In the genomic region with DNA sequence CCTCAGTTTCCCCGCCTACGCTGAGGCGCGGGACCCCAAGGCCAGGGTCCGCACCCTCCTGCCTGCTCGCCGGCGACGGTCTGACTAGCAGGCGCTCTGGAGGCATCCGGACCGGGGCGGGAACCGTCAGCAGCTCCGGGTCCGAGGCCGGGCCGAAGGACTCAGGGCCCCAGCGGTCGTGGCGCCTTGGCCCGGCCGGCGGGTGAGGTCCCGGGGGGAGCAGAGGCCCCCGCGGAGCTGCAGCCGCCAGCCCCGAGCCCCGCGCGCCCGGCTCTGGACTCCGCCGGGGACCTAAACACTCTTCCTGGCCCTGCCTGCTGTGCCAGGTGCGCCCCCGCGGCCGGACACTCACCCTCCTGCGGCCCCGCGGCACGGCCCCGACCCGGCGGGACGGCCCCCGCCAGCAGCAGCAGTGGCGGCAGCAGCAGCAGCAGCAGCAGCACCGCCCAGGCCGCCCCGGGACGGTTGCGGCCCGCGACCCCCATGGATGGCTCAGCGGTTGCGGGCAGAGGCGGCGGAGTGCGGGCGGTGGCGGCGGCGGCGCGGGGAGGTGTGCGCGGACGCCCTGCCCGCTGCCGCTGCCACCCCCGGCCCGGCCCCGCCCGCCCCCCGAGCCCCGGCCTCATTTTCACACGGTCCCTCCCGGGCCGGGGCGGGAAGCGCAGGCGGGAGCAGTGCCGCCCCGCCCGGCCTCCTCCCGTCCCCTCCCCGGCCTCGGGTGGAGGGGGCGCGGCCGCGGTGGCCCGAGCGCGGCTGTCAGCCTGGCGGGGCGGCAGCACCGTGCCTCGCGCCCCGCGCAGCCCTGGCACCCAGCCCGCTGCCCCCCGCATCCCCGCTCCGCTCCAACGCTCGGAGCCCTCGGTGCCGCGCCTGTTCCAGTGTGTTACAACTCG, we compare ENCODE assay signal across 9 cellular contexts. TPM values are rescaled to one million over a fixed set of nuclear protein-coding genes. Genes with fewer than 3 reads are reported as not detected.
A peak's percentile ranks its signal among the peaks of the same experiment; 100 is the strongest.
DNase-seq lines count a peak whose midpoint lies in the region; ATAC-seq, FAIRE-seq and TF ChIP-seq lines count a peak whose summit lies in the region.
"Had no signal": no experiment of that assay in that cellular context is flagged by ENCODE, and none has a peak within 500 bp of the region (broad histone marks: within the 10 kb centered on the region; RNA-seq: fewer than 3 reads in every experiment).

A gene (minus strand): TSS at position 556 of the 893 bp plus-strand sequence. CDS start 71 bp downstream, at position 485.

- H3K4me2 ChIP-seq in H1 (ENCODE audit: insufficient read depth in 1 of 2, low read depth in 2 of 2, low read length in 2 of 2) = peak within 1 kb of the TSS; percentile 54 to 88

- no peaks in the 10 kb centered on the region for H4K20me1 ChIP-seq in H1 (replicated peaks in 1 of 2; ENCODE audit: control insufficient read depth in 1 of 2, insufficient read depth in 2 of 2, low read length in 2 of 2)

- H3K9me3 Mint-ChIP-seq in naive B cell = no peaks in the 10 kb centered on the region

- no peak for TF ChIP-seq EP300 in H1 (IDR thresholded peaks at IDR 0.05; ENCODE audit: borderline replicate concordance in 1 of 2, low read depth in 2 of 2, low read length in 2 of 2)

- H3K9ac ChIP-seq in HUES6 (ENCODE audit: low read length) = no peak within 1 kb of the TSS
- peak within 1 kb of the TSS in 1 of 4 experiments; percentile 78; a peak in 1 of 7 replicates for H3K9ac ChIP-seq in H1 (replicated peaks in 1 of 4; ENCODE audit: extremely low read depth in 1 of 4, low read depth in 3 of 4, low read length in 3 of 4)

- H2BK20ac ChIP-seq in H1 (ENCODE audit: low read length) = no peak within 1 kb of the TSS

- CTCF ChIA-PET in AG04449 (lab: Yijun Ruan, JAX) = interaction anchor here (1.3 to 2.2 kb wide), 2 partner anchors 47 to 84 kb away, joined by 4 to 12 read pairs; no protein-coding TSS in a partner anchor
- CTCF ChIA-PET in H1 (lab: Charles Lee; ENCODE audit: partially characterized antibody) = interaction anchor here (1.1 to 12.2 kb wide), 8 partner anchors 12 to 75 kb away, joined by 3 to 177 read pairs (median 50); no protein-coding TSS in a partner anchor

- FAIRE-seq in H1 (lab: Jason Lieb, UNC) = no peak
- FAIRE-seq in D721Med (lab: Jason Lieb, UNC) = no peak
- FAIRE-seq: TTC549 had no signal

- DNase-seq in AG04449 (ENCODE audit: low read depth, low spot score) (no peak), H1 (ENCODE audit: low read depth in 1 of 2, low spot score in 2 of 2) (peak in 1 of 2 experiments; percentile 62), naive B cell (no peak), amygdala (lab: John Stamatoyannopoulos, UW) (no peak), D721Med (ENCODE audit: insufficient read length, low spot score) (no peak), COR-L47 (lab: John Stamatoyannopoulos, UW) (no peak)

- H3K79me2 ChIP-seq in H1 (ENCODE audit: control insufficient read depth in 1 of 2, insufficient read depth in 2 of 2, low read length in 2 of 2) = no peaks in the 10 kb centered on the region

- TF ChIP-seq CTCF in AG04449 (IDR thresholded peaks at IDR 0.05; ENCODE audit: insufficient read depth, low read length, missing control alignments) (no peak), H1 (IDR thresholded peaks at IDR 0.05; ENCODE audit: control extremely low read depth in 1 of 3, insufficient read depth in 1 of 3, low read depth in 1 of 3, low read length in 3 of 3) (no peak), D721Med (IDR thresholded peaks at IDR 0.05; ENCODE audit: insufficient read depth, missing control alignments) (no peak)

- H3K36me3 ChIP-seq in HUES6 (ENCODE audit: control insufficient read depth, insufficient read depth, low read length) (no peaks in the 10 kb centered on the region), H1 (ENCODE audit: control insufficient read depth in 2 of 4, insufficient read depth in 4 of 4, low read length in 3 of 4) (no peaks in the 10 kb centered on the region)

- peak; percentile 21 to 44 for ATAC-seq in naive B cell (ENCODE audit: low read depth in 2 of 2)
- no peak for ATAC-seq in HG03469 (IDR thresholded peaks at IDR 0.05; ENCODE audit: unreplicated experiment)

- H2BK120ac ChIP-seq in H1 (replicated peaks; ENCODE audit: low read depth, low read length) = no peak within 1 kb of the TSS

- H3K4me1 Mint-ChIP-seq in naive B cell = peaks cover 0 to 12% (median 5%) of the 10 kb centered on the region in 3 donors

- H4K91ac ChIP-seq in H1 (replicated peaks; ENCODE audit: insufficient read length, low read length) = no peak within 1 kb of the TSS

- H4K8ac ChIP-seq in H1 (ENCODE audit: extremely low read depth, insufficient read depth, low read length) = peak within 1 kb of the TSS; percentile 2; the same call in 1 of the 2 replicates

- peaks cover 0 to 4% of the 10 kb centered on the region in 2 donors for H3K36me3 Mint-ChIP-seq in naive B cell

- H3K4me3 Mint-ChIP-seq in naive B cell = peak within 1 kb of the TSS; percentile 58 to 85 (median 77)

- H3K27me3 Mint-ChIP-seq in naive B cell = peaks cover 60 to 76% (median 72%) of the 10 kb centered on the region in 3 donors

- peaks cover 56% of the 10 kb centered on the region for H3K27me3 ChIP-seq in HUES6 (ENCODE audit: control insufficient read depth, insufficient read depth, low read length)
- peaks cover 11 to 36% (median 30%) of the 10 kb centered on the region in 4 experiments for H3K27me3 ChIP-seq in H1 (replicated peaks in 1 of 4; ENCODE audit: control insufficient read depth in 3 of 4, extremely low read depth in 1 of 4, insufficient read depth in 3 of 4, low read length in 3 of 4)

- H4K5ac ChIP-seq in H1 (ENCODE audit: insufficient read length, low read depth, low read length) = no peak within 1 kb of the TSS

- H3K4me1 ChIP-seq in HUES6 (ENCODE audit: control insufficient read depth, insufficient read depth, low read length) = peaks cover 5% of the 10 kb centered on the region
- peaks cover 1 to 4% (median 3%) of the 10 kb centered on the region in 4 experiments; a peak in 5 of 7 replicates for H3K4me1 ChIP-seq in H1 (replicated peaks in 1 of 4; ENCODE audit: control insufficient read depth in 3 of 4, insufficient read depth in 4 of 4, low read length in 3 of 4)

- no peaks in the 10 kb centered on the region for H3K79me1 ChIP-seq in H1 (ENCODE audit: low read depth, low read length)

- TF ChIP-seq RAD21 in H1 (IDR thresholded peaks at IDR 0.05 in 1 of 2, conservative IDR thresholded peaks at IDR 0.05 in 1 of 2; ENCODE audit: low read depth in 2 of 2, low read length in 2 of 2) = no peak

- no peak within 1 kb of the TSS for H3K4ac ChIP-seq in H1 (replicated peaks; ENCODE audit: insufficient read length, low read depth, low read length)

- no peak within 1 kb of the TSS for H2AK5ac ChIP-seq in H1 (ENCODE audit: low read depth, low read length)

- POLR2A ChIA-PET in AG04449 (lab: Yijun Ruan, JAX) (no interaction called here), H1 (lab: Charles Lee; ENCODE audit: partially characterized antibody) (interaction anchor here (1.6 kb wide), 1 partner anchor 15 kb away, joined by 3 read pairs; no protein-coding TSS in a partner anchor)

- H3K4me3 ChIP-seq in AG04449 (ENCODE audit: low read depth, low read length) (peak within 1 kb of the TSS; percentile 52), HUES6 (ENCODE audit: low read depth, low read length) (peak within 1 kb of the TSS; percentile 58), H1 (ENCODE audit: extremely low read depth in 1 of 4, insufficient read depth in 2 of 4, low read depth in 3 of 4, low read length in 4 of 4) (peak within 1 kb of the TSS; percentile 23 to 70 (median 42))

- no peak within 1 kb of the TSS for H2BK12ac ChIP-seq in H1 (ENCODE audit: low read depth, low read length)

- no peak for TF ChIP-seq POLR2A in H1 (IDR thresholded peaks at IDR 0.05; ENCODE audit: control extremely low read depth in 1 of 2, low read depth in 2 of 2, low read length in 2 of 2)

- peak within 1 kb of the TSS; percentile 32; the same call in 1 of the 2 replicates for H3K18ac ChIP-seq in H1 (ENCODE audit: extremely low read depth, low read length)

- no peak within 1 kb of the TSS for H2BK5ac ChIP-seq in H1 (ENCODE audit: low read depth, low read length)

- H2BK15ac ChIP-seq in H1 (ENCODE audit: low read length) = no peak within 1 kb of the TSS

- no peak within 1 kb of the TSS for H3K27ac Mint-ChIP-seq in naive B cell

- peak within 1 kb of the TSS; percentile 58; the same call in 1 of the 2 replicates for H2AFZ ChIP-seq in H1 (ENCODE audit: low read length)

- H3K23me2 ChIP-seq in H1 (ENCODE audit: low read depth, low read length) = peaks cover 7% of the 10 kb centered on the region; the same call in 1 of the 2 replicates

- H3K56ac ChIP-seq in H1 (replicated peaks; ENCODE audit: insufficient read length, low read depth, low read length) = no peak within 1 kb of the TSS

- H3K27ac ChIP-seq in HUES6 (ENCODE audit: low read depth, low read length) (no peak within 1 kb of the TSS), H1 (ENCODE audit: low read depth, low read length) (no peak within 1 kb of the TSS)

- WGBS in H1 (ENCODE audit: extremely low coverage in 1 of 2, insufficient coverage in 1 of 2, insufficient read length in 1 of 2, insufficient replicate concordance in 2 of 2, low coverage in 1 of 2, low lambda C conversion rate in 2 of 2, missing lambda C conversion rate in 1 of 2), 2 experiments = 4% methylated on average over 38 of the region's 114 CpGs; no CpG with 5 or more reads in 1 of the 2 experiments

- no peak within 1 kb of the TSS for H3K14ac ChIP-seq in H1 (ENCODE audit: insufficient read length)

- H3K9me3 ChIP-seq in HUES6 (ENCODE audit: control insufficient read depth, insufficient read depth, low read depth, low read length) = no peaks in the 10 kb centered on the region
- no peaks in the 10 kb centered on the region for H3K9me3 ChIP-seq in H1 (ENCODE audit: insufficient read depth in 2 of 2, low read depth in 1 of 2, low read length in 1 of 2)

- H3K23ac ChIP-seq in H1 (ENCODE audit: insufficient read length) = no peak within 1 kb of the TSS

TF ChIP-seq in H1, 55 proteins besides CTCF, POLR2A, EP300 and RAD21 (continues in another document):
- no peak for TF ChIP-seq KDM5A (IDR thresholded peaks at IDR 0.05; ENCODE audit: low read length)
- TF ChIP-seq, protein P1, sequence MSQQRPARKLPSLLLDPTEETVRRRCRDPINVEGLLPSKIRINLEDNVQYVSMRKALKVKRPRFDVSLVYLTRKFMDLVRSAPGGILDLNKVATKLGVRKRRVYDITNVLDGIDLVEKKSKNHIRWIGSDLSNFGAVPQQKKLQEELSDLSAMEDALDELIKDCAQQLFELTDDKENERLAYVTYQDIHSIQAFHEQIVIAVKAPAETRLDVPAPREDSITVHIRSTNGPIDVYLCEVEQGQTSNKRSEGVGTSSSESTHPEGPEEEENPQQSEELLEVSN (IDR thresholded peaks at IDR 0.05) = peak; percentile 71

RNA-seq across cellular contexts. Expression of the gene that starts here (rescaled TPM):
- 0.42 and 1.2 TPM in 2 replicates for total RNA-seq in H1 (2021; fragmentation: NEBNext Ultra II Directional; extraction: Animal tissue kit (Norgen Biotek cat#: 25700))
- polyA plus RNA-seq in H1 (2011; rRNA removed) = 0.29 and 1.1 TPM in 2 replicates
- polyA plus RNA-seq in H1 (2011; cell fraction: cytosol; rRNA removed) = 0.63 TPM
- 0.90 TPM for polyA plus RNA-seq in H1 (2011; cell fraction: nucleus; rRNA removed)
- polyA plus RNA-seq in H1 (2012, experiment 1 of 2) = 1.1 to 2.0 TPM (median 1.8 TPM) in 4 replicates
- 0.26 TPM for polyA plus RNA-seq in H1 (2012, experiment 2 of 2)
- polyA plus RNA-seq in H1 (2013, experiment 1 of 2) = 0.61 TPM
- 0.31 TPM for polyA plus RNA-seq in H1 (2013, experiment 2 of 2)
- 0.50 and 2.0 TPM in 2 replicates for polyA minus RNA-seq in H1 (2011; rRNA and poly(A)+ RNA removed)
- polyA minus RNA-seq in H1 (2011; cell fraction: cytosol; rRNA and poly(A)+ RNA removed) = not detected
- 0.20 TPM for polyA minus RNA-seq in H1 (2011; cell fraction: nucleus; rRNA and poly(A)+ RNA removed)
- not detected for polyA plus RNA-seq in naive B cell (ENCODE audit: low read depth in 6 of 6)

Comparison
In these comparisons a context has a peak if more than half of its experiments do, and no peak if none do; other contexts are left out.
1. Peak in ATAC-seq in naive B cell; RNA of the gene not detected or under 1 TPM.